Comparison of ENCODE assay signal across 22 cellular contexts in genomic region chr20:54291339-54292060, GRCh38.
"Had no signal": no experiment of that assay in that cellular context is flagged by ENCODE, and none has a peak within 500 bp of the region (broad histone marks: within the 10 kb centered on the region; RNA-seq: fewer than 3 reads in every experiment).

No MANE protein-coding gene starts in this region.

- H3K4me3 ChIP-seq: colonic mucosa, lung, tibial nerve had no signal

- FAIRE-seq: keratinocyte had no signal

- H3K27me3 ChIP-seq: colonic mucosa, tibial nerve had no signal

- H3K27ac ChIP-seq: colonic mucosa, epithelial cell of prostate, tibial nerve had no signal

- H3K4me1 ChIP-seq: colonic mucosa had no signal

- H3K36me3 ChIP-seq: colonic mucosa, tibial nerve had no signal

- DNase-seq: activated CD4-positive, alpha-beta T cell treated with anti-CD3 and anti-CD28 coated beads, Interleukin-2, amount 10 ng/mL, durations not matched to agents 7 days and 5 days; activated CD8-positive, alpha-beta memory T cell treated with anti-CD3 and anti-CD28 coated beads, Interleukin-2, amount 50 U/mL, for 4 hours; activated naive CD4-positive, alpha-beta T cell treated with anti-CD3 and anti-CD28 coated beads, Interleukin-2, amount 10 ng/mL, durations not matched to agents 7 days and 5 days; activated T-cell treated with anti-CD3 and anti-CD28 coated beads, Interleukin-2, amount 50 U/mL, for 4 hours; aorta; colonic mucosa; endodermal cell; foreskin melanocyte; glutamatergic neuron; hippocampal formation; midbrain; nephron progenitor cell; occipital lobe; stimulated activated CD4-positive, alpha-beta T cell treated with anti-CD3 and anti-CD28 coated beads, Interleukin-12 subunit alpha, Interleukin-12 subunit beta, amount 100 ng/mL, for 4 hours; stimulated activated CD4-positive, alpha-beta T cell treated with anti-CD3 and anti-CD28 coated beads, Interleukin-1b, Interleukin-23, amount 100 ng/mL, for 48 hours; stimulated activated CD8-positive, alpha-beta memory T cell treated with anti-CD3 and anti-CD28 coated beads, Interleukin-4, amount 100 ng/mL, for 48 hours; stimulated activated naive CD4-positive, alpha-beta T cell treated with Interleukin-2 at 50 U/mL for 16 hours; T-helper 9 cell had no signal

- H3K9me3 ChIP-seq: colonic mucosa, tibial nerve had no signal
